ENCODE assay signal across 3 cellular contexts in the genomic region with DNA sequence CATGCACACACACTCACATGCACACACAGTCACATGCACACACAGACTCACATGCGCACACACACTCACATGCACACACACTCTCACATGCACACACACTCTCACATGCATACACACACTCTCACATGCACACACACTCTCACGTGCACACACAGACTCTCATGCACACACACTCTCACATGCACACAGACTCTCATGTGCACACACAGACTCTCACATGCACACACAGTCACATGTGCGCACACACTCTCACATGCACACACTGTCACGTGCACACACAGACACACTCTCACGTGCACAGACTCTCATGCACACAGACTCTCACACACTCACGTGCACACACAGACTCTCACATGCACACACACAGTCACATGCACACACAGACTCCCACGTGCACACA.
TF ChIP-seq lines count a peak whose summit lies in the region.

No MANE protein-coding gene starts in this region.

TF ChIP-seq in GM12891, 5 proteins besides CTCF, POLR2A, EP300 and RAD21 (continued from another document):
- TF ChIP-seq SPI1 (IDR thresholded peaks at IDR 0.05; ENCODE audit: low read depth, low read length) (no peak), TAF1 (IDR thresholded peaks at IDR 0.05; ENCODE audit: low read depth, low read length) (no peak), PAX5 (IDR thresholded peaks at IDR 0.05; ENCODE audit: insufficient read depth, low read length, severe bottlenecking) (no peak), POU2F2 (IDR thresholded peaks at IDR 0.05; ENCODE audit: low read depth, low read length) (no peak)

TF ChIP-seq in HEK293, 187 proteins besides CTCF, POLR2A, EP300 and RAD21 (continued from another document):
- no peak for TF ChIP-seq ZNF202 (tag by site-specific recombination; IDR thresholded peaks at IDR 0.05; ENCODE audit: borderline replicate concordance)
- no peak for TF ChIP-seq ZNF16 (tag by site-specific recombination; IDR thresholded peaks at IDR 0.05; ENCODE audit: low read depth)
- TF ChIP-seq, protein P1, sequence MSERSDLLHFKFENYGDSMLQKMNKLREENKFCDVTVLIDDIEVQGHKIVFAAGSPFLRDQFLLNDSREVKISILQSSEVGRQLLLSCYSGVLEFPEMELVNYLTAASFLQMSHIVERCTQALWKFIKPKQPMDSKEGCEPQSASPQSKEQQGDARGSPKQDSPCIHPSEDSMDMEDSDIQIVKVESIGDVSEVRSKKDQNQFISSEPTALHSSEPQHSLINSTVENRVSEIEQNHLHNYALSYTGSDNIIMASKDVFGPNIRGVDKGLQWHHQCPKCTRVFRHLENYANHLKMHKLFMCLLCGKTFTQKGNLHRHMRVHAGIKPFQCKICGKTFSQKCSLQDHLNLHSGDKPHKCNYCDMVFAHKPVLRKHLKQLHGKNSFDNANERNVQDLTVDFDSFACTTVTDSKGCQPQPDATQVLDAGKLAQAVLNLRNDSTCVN (tag by site-specific recombination; optimal IDR thresholded peaks at IDR 0.05), result peak; percentile 84
- TF ChIP-seq, protein P2, sequence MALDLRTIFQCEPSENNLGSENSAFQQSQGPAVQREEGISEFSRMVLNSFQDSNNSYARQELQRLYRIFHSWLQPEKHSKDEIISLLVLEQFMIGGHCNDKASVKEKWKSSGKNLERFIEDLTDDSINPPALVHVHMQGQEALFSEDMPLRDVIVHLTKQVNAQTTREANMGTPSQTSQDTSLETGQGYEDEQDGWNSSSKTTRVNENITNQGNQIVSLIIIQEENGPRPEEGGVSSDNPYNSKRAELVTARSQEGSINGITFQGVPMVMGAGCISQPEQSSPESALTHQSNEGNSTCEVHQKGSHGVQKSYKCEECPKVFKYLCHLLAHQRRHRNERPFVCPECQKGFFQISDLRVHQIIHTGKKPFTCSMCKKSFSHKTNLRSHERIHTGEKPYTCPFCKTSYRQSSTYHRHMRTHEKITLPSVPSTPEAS (tag by site-specific recombination; IDR thresholded peaks at IDR 0.05), result peak; percentile 100
- no peak for TF ChIP-seq ZNF473 (tag by site-specific recombination; IDR thresholded peaks at IDR 0.05)
- TF ChIP-seq PRDM1 (tag by site-specific recombination; IDR thresholded peaks at IDR 0.05), result peak; percentile 88
- no peak for TF ChIP-seq REPIN1 (tag by site-specific recombination; IDR thresholded peaks at IDR 0.05; ENCODE audit: low read depth)
- TF ChIP-seq ZNF621 (tag by site-specific recombination; IDR thresholded peaks at IDR 0.05), result no peak
- TF ChIP-seq ZNF654 (tag by site-specific recombination; IDR thresholded peaks at IDR 0.05; ENCODE audit: low read depth), result no peak
- TF ChIP-seq ZBTB7A (tag by site-specific recombination; IDR thresholded peaks at IDR 0.05; ENCODE audit: low read depth), result no peak
- no peak for TF ChIP-seq ZNF121 (tag by site-specific recombination; IDR thresholded peaks at IDR 0.05)
- TF ChIP-seq SCRT1 (tag by site-specific recombination; IDR thresholded peaks at IDR 0.05; ENCODE audit: borderline replicate concordance), result no peak
- TF ChIP-seq, protein P3, sequence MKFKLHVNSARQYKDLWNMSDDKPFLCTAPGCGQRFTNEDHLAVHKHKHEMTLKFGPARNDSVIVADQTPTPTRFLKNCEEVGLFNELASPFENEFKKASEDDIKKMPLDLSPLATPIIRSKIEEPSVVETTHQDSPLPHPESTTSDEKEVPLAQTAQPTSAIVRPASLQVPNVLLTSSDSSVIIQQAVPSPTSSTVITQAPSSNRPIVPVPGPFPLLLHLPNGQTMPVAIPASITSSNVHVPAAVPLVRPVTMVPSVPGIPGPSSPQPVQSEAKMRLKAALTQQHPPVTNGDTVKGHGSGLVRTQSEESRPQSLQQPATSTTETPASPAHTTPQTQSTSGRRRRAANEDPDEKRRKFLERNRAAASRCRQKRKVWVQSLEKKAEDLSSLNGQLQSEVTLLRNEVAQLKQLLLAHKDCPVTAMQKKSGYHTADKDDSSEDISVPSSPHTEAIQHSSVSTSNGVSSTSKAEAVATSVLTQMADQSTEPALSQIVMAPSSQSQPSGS (tag by site-specific recombination; IDR thresholded peaks at IDR 0.05; ENCODE audit: low read depth), result no peak
- no peak for TF ChIP-seq HOXD13 (CRISPR knock-in tag; IDR thresholded peaks at IDR 0.05; ENCODE audit: borderline replicate concordance)
- TF ChIP-seq ZNF157 (tag by site-specific recombination; IDR thresholded peaks at IDR 0.05), result no peak

TF ChIP-seq in GM12878, 131 proteins besides CTCF, POLR2A, EP300 and RAD21:
- TF ChIP-seq, protein P4, sequence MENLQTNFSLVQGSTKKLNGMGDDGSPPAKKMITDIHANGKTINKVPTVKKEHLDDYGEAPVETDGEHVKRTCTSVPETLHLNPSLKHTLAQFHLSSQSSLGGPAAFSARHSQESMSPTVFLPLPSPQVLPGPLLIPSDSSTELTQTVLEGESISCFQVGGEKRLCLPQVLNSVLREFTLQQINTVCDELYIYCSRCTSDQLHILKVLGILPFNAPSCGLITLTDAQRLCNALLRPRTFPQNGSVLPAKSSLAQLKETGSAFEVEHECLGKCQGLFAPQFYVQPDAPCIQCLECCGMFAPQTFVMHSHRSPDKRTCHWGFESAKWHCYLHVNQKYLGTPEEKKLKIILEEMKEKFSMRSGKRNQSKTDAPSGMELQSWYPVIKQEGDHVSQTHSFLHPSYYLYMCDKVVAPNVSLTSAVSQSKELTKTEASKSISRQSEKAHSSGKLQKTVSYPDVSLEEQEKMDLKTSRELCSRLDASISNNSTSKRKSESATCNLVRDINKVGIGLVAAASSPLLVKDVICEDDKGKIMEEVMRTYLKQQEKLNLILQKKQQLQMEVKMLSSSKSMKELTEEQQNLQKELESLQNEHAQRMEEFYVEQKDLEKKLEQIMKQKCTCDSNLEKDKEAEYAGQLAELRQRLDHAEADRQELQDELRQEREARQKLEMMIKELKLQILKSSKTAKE (IDR thresholded peaks at IDR 0.05; ENCODE audit: low read depth, poor library complexity, severe bottlenecking), result no peak
- TF ChIP-seq CHD2 (IDR thresholded peaks at IDR 0.05; ENCODE audit: borderline replicate concordance, low read depth, low read length), result no peak
- TF ChIP-seq, protein P5, sequence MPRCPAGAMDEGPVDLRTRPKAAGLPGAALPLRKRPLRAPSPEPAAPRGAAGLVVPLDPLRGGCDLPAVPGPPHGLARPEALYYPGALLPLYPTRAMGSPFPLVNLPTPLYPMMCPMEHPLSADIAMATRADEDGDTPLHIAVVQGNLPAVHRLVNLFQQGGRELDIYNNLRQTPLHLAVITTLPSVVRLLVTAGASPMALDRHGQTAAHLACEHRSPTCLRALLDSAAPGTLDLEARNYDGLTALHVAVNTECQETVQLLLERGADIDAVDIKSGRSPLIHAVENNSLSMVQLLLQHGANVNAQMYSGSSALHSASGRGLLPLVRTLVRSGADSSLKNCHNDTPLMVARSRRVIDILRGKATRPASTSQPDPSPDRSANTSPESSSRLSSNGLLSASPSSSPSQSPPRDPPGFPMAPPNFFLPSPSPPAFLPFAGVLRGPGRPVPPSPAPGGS (IDR thresholded peaks at IDR 0.05; ENCODE audit: borderline replicate concordance, insufficient read depth, low read depth, low read length, poor library complexity, severe bottlenecking), result peak; percentile 51
- no peak for TF ChIP-seq WRNIP1 (IDR thresholded peaks at IDR 0.05; ENCODE audit: borderline replicate concordance, low read depth, low read length)
- TF ChIP-seq STAT1 (conservative IDR thresholded peaks at IDR 0.05), result no peak
- TF ChIP-seq GATAD2B (conservative IDR thresholded peaks at IDR 0.05; ENCODE audit: low read depth), result no peak
- TF ChIP-seq, protein P6, sequence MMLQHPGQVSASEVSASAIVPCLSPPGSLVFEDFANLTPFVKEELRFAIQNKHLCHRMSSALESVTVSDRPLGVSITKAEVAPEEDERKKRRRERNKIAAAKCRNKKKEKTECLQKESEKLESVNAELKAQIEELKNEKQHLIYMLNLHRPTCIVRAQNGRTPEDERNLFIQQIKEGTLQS (IDR thresholded peaks at IDR 0.05; ENCODE audit: borderline replicate concordance, extremely low read depth, low read depth, low read length), result no peak
- TF ChIP-seq BHLHE40 (IDR thresholded peaks at IDR 0.05; ENCODE audit: borderline replicate concordance in 1 of 2, low read depth in 2 of 2, low read length in 1 of 2), result peak in 1 of 2 experiments; percentile 49; a peak in 1 of 4 replicates
- no peak for TF ChIP-seq TCF12 (IDR thresholded peaks at IDR 0.05; ENCODE audit: low read depth, low read length)
- peak; percentile 64 for TF ChIP-seq NR2C2 (IDR thresholded peaks at IDR 0.05; ENCODE audit: borderline replicate concordance, control insufficient read depth, insufficient read length, low read depth)
- no peak for TF ChIP-seq KDM1A (IDR thresholded peaks at IDR 0.05; ENCODE audit: borderline replicate concordance)
- no peak for TF ChIP-seq MEF2A (IDR thresholded peaks at IDR 0.05; ENCODE audit: insufficient read depth, low read depth, low read length)
- no peak for TF ChIP-seq EZH2 (IDR thresholded peaks at IDR 0.05; ENCODE audit: borderline replicate concordance, control insufficient read depth, low read depth, low read length)
TF ChIP-seq in GM12878: peak in this region for 3.
